Comparison of ENCODE assay signal across 25 cellular contexts in the genomic region with DNA sequence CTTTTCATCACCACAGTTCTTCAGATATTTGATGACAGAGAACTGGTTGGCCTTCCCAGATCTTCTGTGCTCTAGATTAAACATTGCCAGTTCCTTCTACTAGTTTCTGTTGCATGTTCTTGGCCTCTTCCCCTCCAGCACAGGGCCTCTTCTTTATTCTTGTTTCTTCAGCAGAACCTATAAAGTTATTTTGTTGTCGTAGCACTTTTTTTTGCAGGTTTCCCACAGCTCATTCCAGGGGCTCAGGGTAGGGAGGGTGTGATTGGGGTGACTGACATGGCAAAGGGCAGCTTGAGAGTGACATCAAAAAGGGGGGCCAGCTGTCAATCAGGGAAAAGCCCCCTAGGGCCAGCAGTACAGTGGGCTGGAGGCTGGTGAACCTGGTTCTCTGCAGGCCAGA. TPM values are rescaled to one million over a fixed set of nuclear protein-coding genes. Genes with fewer than 3 reads are reported as not detected.
DNase-seq lines count a peak whose midpoint lies in the region; ATAC-seq, FAIRE-seq and TF ChIP-seq lines count a peak whose summit lies in the region.
"Had no signal": no experiment of that assay in that cellular context is flagged by ENCODE, and none has a peak within 500 bp of the region (broad histone marks: within the 10 kb centered on the region; RNA-seq: fewer than 3 reads in every experiment).

No MANE protein-coding gene starts in this region.

- H3K27me3 ChIP-seq in left ventricle myocardium inferior (ENCODE audit: low read depth): no peaks in the 10 kb centered on the region
- no peaks in the 10 kb centered on the region for H3K27me3 ChIP-seq in GM12878 (replicated peaks in 1 of 2; ENCODE audit: control insufficient read depth in 2 of 2, insufficient read depth in 2 of 2, low read length in 1 of 2)
- no peaks in the 10 kb centered on the region for H3K27me3 ChIP-seq in foreskin keratinocyte
- H3K27me3 ChIP-seq: hepatocyte had no signal

- H3K27ac ChIP-seq in left ventricle myocardium inferior (replicated peaks) (peak overlapping the region; percentile 85), GM12878 (ENCODE audit: control insufficient read depth, insufficient read depth) (peak overlapping the region; percentile 74), foreskin keratinocyte (no peak overlapping the region)
- H3K27ac ChIP-seq: C4-2B, epithelial cell of prostate, hepatocyte had no signal

- no peak for TF ChIP-seq EP300 in GM12878 (IDR thresholded peaks at IDR 0.05; ENCODE audit: borderline replicate concordance in 1 of 2, control insufficient read depth in 1 of 2, low read depth in 2 of 2, low read length in 2 of 2)

- TF ChIP-seq RAD21 in GM12878 (IDR thresholded peaks at IDR 0.05; ENCODE audit: insufficient read depth, low read depth, low read length): no peak

- in situ Hi-C loops in GM12878 (cut with MboI): loop anchor here (5.0 to 10.0 kb wide), 3 partner anchors 33 to 381 kb away; no protein-coding TSS in a partner anchor

- peak overlapping the region; percentile 31; the same call in 1 of the 2 replicates for H3K9ac ChIP-seq in GM12878 (ENCODE audit: control insufficient read depth, insufficient read depth, low read length)

- H3K36me3 Mint-ChIP-seq in nephron progenitor cell (ENCODE audit: low read depth): peaks cover 13% of the 10 kb centered on the region
- H3K36me3 Mint-ChIP-seq: activated naive CD4-positive, alpha-beta T cell treated with anti-CD3 and anti-CD28 coated beads, Interleukin-2, amount 50 U/mL, for 24 hours had no signal

- H3K27ac Mint-ChIP-seq in nephron progenitor cell: peak overlapping the region; percentile 55
- H3K27ac Mint-ChIP-seq: activated CD4-positive, alpha-beta T cell treated with anti-CD3 and anti-CD28 coated beads, Interleukin-2, amount 10 ng/mL, durations not matched to agents 24 days and 14 days; activated CD8-positive, alpha-beta memory T cell treated with anti-CD3 and anti-CD28 coated beads, Interleukin-2, amount 10 ng/mL, durations not matched to agents 7 days and 5 days; activated naive CD4-positive, alpha-beta T cell treated with anti-CD3 and anti-CD28 coated beads, Interleukin-2, amount 50 U/mL, for 24 hours; stimulated activated naive CD8-positive, alpha-beta T cell treated with anti-CD3 and anti-CD28 coated beads, Interleukin-15, Interleukin-2, amounts not matched to agents 100 ng/mL and 50 ng/mL, for 24 hours; type B pancreatic cell had no signal

- no peak for DNase-seq in left ventricle myocardium inferior
- DNase-seq in left cardiac atrium: no peak
- DNase-seq in GM12878 (ENCODE audit: low read depth, low spot score): no peak
- DNase-seq in nephron progenitor cell: no peak
- no peak for DNase-seq in foreskin keratinocyte
- DNase-seq in dedifferentiated amniotic fluid mesenchymal stem cell (ENCODE audit: extremely low spot score): no peak
- DNase-seq in GM19238 (ENCODE audit: insufficient read length, low spot score): no peak
- DNase-seq: ACHN; activated CD4-positive, alpha-beta T cell treated with anti-CD3 and anti-CD28 coated beads, Interleukin-2, amount 10 ng/mL, durations not matched to agents 24 days and 14 days; activated CD8-positive, alpha-beta memory T cell treated with anti-CD3 and anti-CD28 coated beads, Interleukin-2, amount 10 ng/mL, durations not matched to agents 7 days and 5 days; anterior cingulate cortex; NCI-H1694; NCI-H2171 treated with DMSO at 0.1 percent for 48 hours; SIG-M5; stimulated activated CD4-positive, alpha-beta T cell treated with anti-CD3 and anti-CD28 coated beads, Interleukin-4, amount 100 ng/mL, for 1 hour had no signal

- H3K4me1 Mint-ChIP-seq in nephron progenitor cell: peaks cover 32% of the 10 kb centered on the region

- FAIRE-seq in GM12878 (lab: Jason Lieb, UNC): no peak
- FAIRE-seq: GM18507, H54 had no signal

- H2AFZ ChIP-seq in GM12878 (ENCODE audit: control insufficient read depth, low read depth, low read length): no peak overlapping the region
- H2AFZ ChIP-seq: hepatocyte had no signal

- no peaks in the 10 kb centered on the region for H3K9me3 Mint-ChIP-seq in nephron progenitor cell
- H3K9me3 Mint-ChIP-seq: activated CD4-positive, alpha-beta T cell treated with anti-CD3 and anti-CD28 coated beads, Interleukin-2, amount 10 ng/mL, durations not matched to agents 24 days and 14 days; activated naive CD4-positive, alpha-beta T cell treated with anti-CD3 and anti-CD28 coated beads, Interleukin-2, amount 50 U/mL, for 24 hours; stimulated activated naive CD8-positive, alpha-beta T cell treated with anti-CD3 and anti-CD28 coated beads, Interleukin-15, Interleukin-2, amounts not matched to agents 100 ng/mL and 50 ng/mL, for 24 hours; type B pancreatic cell had no signal

- no peak for TF ChIP-seq POLR2A in GM12878 (IDR thresholded peaks at IDR 0.05; ENCODE audit: low read depth, low read length)

- no peak for TF ChIP-seq CTCF in left ventricle myocardium inferior (IDR thresholded peaks at IDR 0.05; ENCODE audit: borderline replicate concordance)
- no peak for TF ChIP-seq CTCF in GM12878 (IDR thresholded peaks at IDR 0.05 in 2 of 3, conservative IDR thresholded peaks at IDR 0.05 in 1 of 3; ENCODE audit: control insufficient read depth in 2 of 3, extremely low read depth in 1 of 3, insufficient read depth in 1 of 3, low read depth in 3 of 3, low read length in 3 of 3)
- no peak for TF ChIP-seq CTCF in nephron progenitor cell (IDR thresholded peaks at IDR 0.05)
- TF ChIP-seq CTCF in foreskin keratinocyte (conservative IDR thresholded peaks at IDR 0.05): no peak

- peaks cover 9% of the 10 kb centered on the region for H3K36me3 ChIP-seq in left ventricle myocardium inferior
- H3K36me3 ChIP-seq in GM12878 (ENCODE audit: control insufficient read depth in 2 of 2, insufficient read depth in 2 of 2, low read length in 1 of 2): peaks cover 0 to 10% of the 10 kb centered on the region in 2 experiments; a peak in 2 of 4 replicates

- H3K9me3 ChIP-seq in left ventricle myocardium inferior (replicated peaks) (no peaks in the 10 kb centered on the region), GM12878 (replicated peaks; ENCODE audit: control insufficient read depth, insufficient read depth, low read length) (no peaks in the 10 kb centered on the region)

- H3K27me3 Mint-ChIP-seq in nephron progenitor cell (ENCODE audit: low read depth, poor library complexity): no peaks in the 10 kb centered on the region
- H3K27me3 Mint-ChIP-seq: activated CD4-positive, alpha-beta T cell treated with anti-CD3 and anti-CD28 coated beads, Interleukin-2, amount 10 ng/mL, durations not matched to agents 24 days and 14 days; activated CD8-positive, alpha-beta memory T cell treated with anti-CD3 and anti-CD28 coated beads, Interleukin-2, amount 10 ng/mL, durations not matched to agents 7 days and 5 days; activated naive CD4-positive, alpha-beta T cell treated with anti-CD3 and anti-CD28 coated beads, Interleukin-2, amount 50 U/mL, for 24 hours; stimulated activated naive CD8-positive, alpha-beta T cell treated with anti-CD3 and anti-CD28 coated beads, Interleukin-15, Interleukin-2, amounts not matched to agents 100 ng/mL and 50 ng/mL, for 24 hours; type B pancreatic cell had no signal

- peaks cover 76% of the 10 kb centered on the region for H3K4me1 ChIP-seq in left ventricle myocardium inferior
- peaks cover 78% of the 10 kb centered on the region for H3K4me1 ChIP-seq in GM12878 (ENCODE audit: control insufficient read depth, insufficient read depth, low read length)
- no peaks in the 10 kb centered on the region for H3K4me1 ChIP-seq in foreskin keratinocyte

- peaks cover 63% of the 10 kb centered on the region for H3K79me2 ChIP-seq in GM12878 (ENCODE audit: control insufficient read depth, insufficient read depth, low read length)

- 26% methylated on average over 1 of the region's 1 CpG for WGBS in GM12878 (ENCODE audit: insufficient coverage, insufficient replicate concordance, low lambda C conversion rate, missing lambda C conversion rate)

- H3K4me3 Mint-ChIP-seq in nephron progenitor cell: no peak overlapping the region
- H3K4me3 Mint-ChIP-seq: activated CD4-positive, alpha-beta T cell treated with anti-CD3 and anti-CD28 coated beads, Interleukin-2, amount 10 ng/mL, durations not matched to agents 24 days and 14 days; activated CD8-positive, alpha-beta memory T cell treated with anti-CD3 and anti-CD28 coated beads, Interleukin-2, amount 10 ng/mL, durations not matched to agents 7 days and 5 days; activated naive CD4-positive, alpha-beta T cell treated with anti-CD3 and anti-CD28 coated beads, Interleukin-2, amount 50 U/mL, for 24 hours; stimulated activated naive CD8-positive, alpha-beta T cell treated with anti-CD3 and anti-CD28 coated beads, Interleukin-15, Interleukin-2, amounts not matched to agents 100 ng/mL and 50 ng/mL, for 24 hours had no signal

- SMC1A ChIA-PET in GM12878 (lab: Charles Lee; ENCODE audit: uncharacterized antibody, unreplicated experiment): interaction anchor here (1.1 to 19.1 kb wide), 6 partner anchors 8 to 144 kb away, joined by 3 to 270 read pairs (median 12); no protein-coding TSS in a partner anchor

- no peaks in the 10 kb centered on the region for H4K20me1 ChIP-seq in GM12878 (ENCODE audit: control insufficient read depth, insufficient read depth)

- CTCF ChIA-PET in GM12878 (lab: Yijun Ruan, JAX): interaction anchor here (3.2 to 3.5 kb wide), 2 partner anchors 35 to 145 kb away, joined by 13 to 15 read pairs; no protein-coding TSS in a partner anchor

- RAD21 ChIA-PET in GM12878 (lab: Charles Lee; ENCODE audit: unreplicated experiment): interaction anchor here (0.8 to 9.9 kb wide), 7 partner anchors 8 to 66 kb away, joined by 3 to 97 read pairs (median 4); no protein-coding TSS in a partner anchor

- ATAC-seq in left cardiac atrium: no peak
- ATAC-seq in GM12878: no peak
- no peak for ATAC-seq in GM19455 (IDR thresholded peaks at IDR 0.05; ENCODE audit: unreplicated experiment)
- ATAC-seq in foreskin keratinocyte: no peak
- ATAC-seq: activated CD8-positive, alpha-beta memory T cell treated with anti-CD3 and anti-CD28 coated beads, Interleukin-2, amount 10 ng/mL, durations not matched to agents 7 days and 5 days had no signal

- no peak overlapping the region for H3K4me3 ChIP-seq in left ventricle myocardium inferior
- H3K4me3 ChIP-seq in GM12878: peak overlapping the region; percentile 37; the same call in 1 of the 2 replicates
- H3K4me3 ChIP-seq: hepatocyte, smooth muscle cell had no signal

- peak overlapping the region; percentile 75 for H3K4me2 ChIP-seq in GM12878 (ENCODE audit: control insufficient read depth, insufficient read depth)
- H3K4me2 ChIP-seq: hepatocyte, smooth muscle cell had no signal

- POLR2A ChIA-PET in GM12878 (lab: Charles Lee): interaction anchor here (0.6 to 12.5 kb wide), 4 partner anchors 8 to 453 kb away, joined by 5 to 142 read pairs (median 40); a partner anchor contains a TSS

- no TSS peak for BruUV-seq in GM12878 (replicated peaks; lab: Mats Ljungman, UMichigan)

- intact Hi-C loops in left ventricle myocardium inferior (cut with micrococcal nuclease) (no loop called here), left cardiac atrium (cut with DNase I) (no loop called here), GM12878 (cut with micrococcal nuclease; ENCODE audit: unreplicated experiment) (loop anchor here (5.0 kb wide), 1 partner anchor 438 kb away; a partner anchor contains a TSS)

RNA-seq across cellular contexts. Expression of a gene that starts 9.4 kb away (rescaled TPM):
- 38.9 TPM for total RNA-seq in left ventricle myocardium inferior
- 10 to 100 TPM; 44.2 to 60.3 TPM for total RNA-seq in left cardiac atrium
- total RNA-seq in GM12878 (2013; cell fraction: nucleolus; rRNA removed): 479 and 542 TPM in 2 replicates
- total RNA-seq in GM12878 (2014; rRNA removed): 33.1 and 35.3 TPM in 2 replicates
- 57.6 and 59.6 TPM in 2 replicates for total RNA-seq in GM12878 (2014; rRNA removed; fragmentation: Illumina TruSeq; extraction: Trizol)
- 41.6 and 50.3 TPM in 2 replicates for total RNA-seq in GM12878 (2021)
- 21.4 TPM for polyA plus RNA-seq in GM12878 (2011; ENCODE audit: low read depth)
- 51.0 and 71.7 TPM in 2 replicates for polyA plus RNA-seq in GM12878 (2011; rRNA removed)
- polyA plus RNA-seq in GM12878 (2011; cell fraction: cytosol; rRNA removed): 13.6 and 29.4 TPM in 2 replicates
- polyA plus RNA-seq in GM12878 (2011; cell fraction: nucleus; rRNA removed): 34.9 and 45.9 TPM in 2 replicates
- polyA plus RNA-seq in GM12878 (2012): 18.7 and 27.0 TPM in 2 replicates
- polyA plus RNA-seq in GM12878 (2014; fragmentation: Illumina TruSeq; extraction: Trizol): 37.4 and 51.2 TPM in 2 replicates
- polyA plus RNA-seq in GM12878 (2014; fragmentation: Nextera tagmentation; extraction: Ambion mirVana): 10 to 100 TPM; 70.5 to 95.7 TPM
- polyA plus RNA-seq in GM12878 (2014; rRNA removed): 23.6 and 29.2 TPM in 2 replicates
- polyA plus RNA-seq in GM12878 (2016; fragmentation: Nextera tagmentation; extraction: Ambion mirVana): 10 to 100 TPM; 66.1 to 72.1 TPM
- polyA minus RNA-seq in GM12878 (2011; rRNA and poly(A)+ RNA removed): 129 and 207 TPM in 2 replicates
- polyA minus RNA-seq in GM12878 (2011; cell fraction: cytosol; rRNA and poly(A)+ RNA removed): 19.8 and 19.9 TPM in 2 replicates
- 95.9 and 118 TPM in 2 replicates for polyA minus RNA-seq in GM12878 (2011; cell fraction: nucleus; rRNA and poly(A)+ RNA removed)
- 26.2 and 28.5 TPM in 2 replicates for total RNA-seq in foreskin keratinocyte
- 3.7 and 4.1 TPM in 2 replicates for polyA plus RNA-seq in foreskin keratinocyte

RNA-seq across cellular contexts. Expression of a gene that starts 11.5 kb away (rescaled TPM):
- total RNA-seq in left ventricle myocardium inferior (0.77 TPM), left cardiac atrium (under 1 TPM; 0.47 to 0.94 TPM), GM12878 (2014; rRNA removed) (0.51 and 0.82 TPM in 2 replicates), GM12878 (2014; rRNA removed; fragmentation: Illumina TruSeq; extraction: Trizol) (0.60 and 1.0 TPM in 2 replicates), GM12878 (2021) (0.58 and 0.69 TPM in 2 replicates), foreskin keratinocyte (0.67 and 0.88 TPM in 2 replicates)
- total RNA-seq in GM12878 (2013; cell fraction: nucleolus; rRNA removed): 1.0 and 1.5 TPM in 2 replicates
- polyA plus RNA-seq in GM12878 (2011; ENCODE audit: low read depth): 0.16 TPM
- polyA plus RNA-seq in GM12878 (2011; rRNA removed) (0.76 TPM in 2 replicates), GM12878 (2014; fragmentation: Illumina TruSeq; extraction: Trizol) (0.44 and 0.94 TPM in 2 replicates), GM12878 (2014; fragmentation: Nextera tagmentation; extraction: Ambion mirVana) (under 1 TPM; 0.14 to 0.22 TPM), GM12878 (2014; rRNA removed) (0.56 and 0.63 TPM in 2 replicates), GM12878 (2016; fragmentation: Nextera tagmentation; extraction: Ambion mirVana) (1 to 10 TPM; 1.3 to 1.6 TPM), foreskin keratinocyte (0.48 and 0.50 TPM in 2 replicates)
- 0.97 and 1.3 TPM in 2 replicates for polyA plus RNA-seq in GM12878 (2011; cell fraction: cytosol; rRNA removed)
- polyA plus RNA-seq in GM12878 (2011; cell fraction: nucleus; rRNA removed): 0.93 and 1.3 TPM in 2 replicates
- 0.32 and 0.52 TPM in 2 replicates for polyA plus RNA-seq in GM12878 (2012)
- 1.0 and 2.4 TPM in 2 replicates for polyA minus RNA-seq in GM12878 (2011; rRNA and poly(A)+ RNA removed)
- polyA minus RNA-seq in GM12878 (2011; cell fraction: cytosol; rRNA and poly(A)+ RNA removed): 0.52 and 0.94 TPM in 2 replicates
- 0.60 and 1.7 TPM in 2 replicates for polyA minus RNA-seq in GM12878 (2011; cell fraction: nucleus; rRNA and poly(A)+ RNA removed)
- total RNA-seq: smooth muscle cell had no signal
- polyA plus RNA-seq: smooth muscle cell had no signal
